Comparison of ENCODE assay signal across 1 cellular context in genomic region chr5:59496524-59497134, GRCh38.
TF ChIP-seq lines count a peak whose summit lies in the region.

No MANE protein-coding gene starts in this region.

TF ChIP-seq in K562, 482 proteins besides CTCF, POLR2A, EP300 and RAD21 (continued from another document):
- TF ChIP-seq SNAPC5 (CRISPR knock-in tag; IDR thresholded peaks at IDR 0.05), result no peak
